In genomic region chr21:45305831-45306230, GRCh38 we compare ENCODE assay signal across 22 cellular contexts. TPM values are rescaled to one million over a fixed set of nuclear protein-coding genes. Genes with fewer than 3 reads are reported as not detected.
DNase-seq lines count a peak whose midpoint lies in the region; ATAC-seq and TF ChIP-seq lines count a peak whose summit lies in the region.
"Had no signal": no experiment of that assay in that cellular context is flagged by ENCODE, and none has a peak within 500 bp of the region (broad histone marks: within the 10 kb centered on the region; RNA-seq: fewer than 3 reads in every experiment).

No MANE protein-coding gene starts in this region.

- CTCF ChIA-PET in CD8-positive, alpha-beta T cell (lab: Charles Lee), result interaction anchor here (1.7 kb wide), 1 partner anchor 11 kb away, joined by 4 read pairs; no protein-coding TSS in a partner anchor

- TF ChIP-seq CTCF in CD8-positive, alpha-beta T cell (IDR thresholded peaks at IDR 0.05), result no peak
- no peak for TF ChIP-seq CTCF in brain (conservative IDR thresholded peaks at IDR 0.05)
- TF ChIP-seq CTCF in lower lobe of right lung (IDR thresholded peaks at IDR 0.05), result no peak

- peak overlapping the region; percentile 73 for H3K27ac ChIP-seq in CD8-positive, alpha-beta T cell (ENCODE audit: low read depth, low read length)
- no peak overlapping the region for H3K27ac ChIP-seq in lower lobe of right lung
- H3K27ac ChIP-seq: cardiac muscle cell had no signal

- no peak overlapping the region for H3K4me3 ChIP-seq in CD8-positive, alpha-beta T cell (ENCODE audit: low read depth, low read length)
- no peak overlapping the region for H3K4me3 ChIP-seq in lower lobe of right lung
- H3K4me3 ChIP-seq: cardiac muscle cell had no signal

- no peak overlapping the region for H3K27ac Mint-ChIP-seq in CD8-positive, alpha-beta T cell
- H3K27ac Mint-ChIP-seq in brain, result peak overlapping the region in 3 of 5 experiments; percentile 72 to 94 (median 78)
- H3K27ac Mint-ChIP-seq: activated CD8-positive, alpha-beta T cell treated with anti-CD3 and anti-CD28 coated beads, Interleukin-2, amount 10 ng/mL, durations not matched to agents 7 days and 5 days; activated naive CD8-positive, alpha-beta T cell; activated T-cell treated with anti-CD3 and anti-CD28 coated beads, Interleukin-2, amount 50 U/mL, for 72 hours; CD14-positive monocyte; T-helper 2 cell treated with Interferon-gamma antibody and Interleukin-4, amounts not matched to agents 5 μg/mL and 100 μg/mL, for 36 hours had no signal

- H3K4me3 Mint-ChIP-seq in CD8-positive, alpha-beta T cell, result no peak overlapping the region
- no peak overlapping the region for H3K4me3 Mint-ChIP-seq in brain
- H3K4me3 Mint-ChIP-seq: activated CD8-positive, alpha-beta T cell treated with anti-CD3 and anti-CD28 coated beads, Interleukin-2, amount 10 ng/mL, durations not matched to agents 7 days and 5 days; CD14-positive monocyte; T-helper 2 cell treated with Interferon-gamma antibody and Interleukin-4, amounts not matched to agents 5 μg/mL and 100 μg/mL, for 36 hours had no signal

- no peaks in the 10 kb centered on the region for H3K9me3 Mint-ChIP-seq in CD8-positive, alpha-beta T cell
- H3K9me3 Mint-ChIP-seq in brain, result peaks cover 0 to 8% (median 0%) of the 10 kb centered on the region in 5 experiments
- H3K9me3 Mint-ChIP-seq: activated T-cell treated with anti-CD3 and anti-CD28 coated beads, Interleukin-2, amount 50 U/mL, for 72 hours; T-helper 2 cell treated with Interferon-gamma antibody and Interleukin-4, amounts not matched to agents 5 μg/mL and 100 μg/mL, for 36 hours had no signal

- POLR2A ChIA-PET in CD8-positive, alpha-beta T cell (lab: Charles Lee), result no interaction called here

- H3K9me3 ChIP-seq in CD8-positive, alpha-beta T cell (ENCODE audit: low read length), result no peaks in the 10 kb centered on the region
- H3K9me3 ChIP-seq in lower lobe of right lung, result no peaks in the 10 kb centered on the region

- peaks cover 9% of the 10 kb centered on the region for H3K27me3 Mint-ChIP-seq in CD8-positive, alpha-beta T cell (ENCODE audit: low read depth)
- H3K27me3 Mint-ChIP-seq in brain, result peaks cover 5% of the 10 kb centered on the region
- H3K27me3 Mint-ChIP-seq: activated naive CD8-positive, alpha-beta T cell had no signal

- H3K36me3 ChIP-seq in CD8-positive, alpha-beta T cell (ENCODE audit: insufficient read depth, low read length), result no peaks in the 10 kb centered on the region
- no peaks in the 10 kb centered on the region for H3K36me3 ChIP-seq in lower lobe of right lung
- H3K36me3 ChIP-seq: cardiac muscle cell had no signal

- DNase-seq in CD8-positive, alpha-beta T cell, result no peak
- DNase-seq in lower lobe of right lung (peak; percentile 10), sciatic nerve (ENCODE audit: low spot score) (peak; percentile 48), DMS153 (lab: John Stamatoyannopoulos, UW) (no peak), NCI-H2196 treated with DMSO at 0.1 percent for 48 hours (lab: John Stamatoyannopoulos, UW; ENCODE audit: unreplicated experiment) (no peak)
- DNase-seq: activated CD4-positive, CD25-positive, alpha-beta regulatory T cell; activated CD8-positive, alpha-beta T cell treated with anti-CD3 and anti-CD28 coated beads, Interleukin-2, amount 10 ng/mL, durations not matched to agents 7 days and 5 days; activated T-cell treated with anti-CD3 and anti-CD28 coated beads, Interleukin-2, amount 50 U/mL, for 72 hours; DMS53; effector CD4-positive, alpha-beta T cell; KBM-7; NCI-H1048; NCI-H526; SIG-M5; stimulated activated CD4-positive, alpha-beta T cell treated with anti-CD3 and anti-CD28 coated beads, Interleukin-4, amount 100 ng/mL, for 24 hours had no signal

- peaks cover 45% of the 10 kb centered on the region for H3K4me1 ChIP-seq in CD8-positive, alpha-beta T cell (ENCODE audit: insufficient read depth, low read length)
- H3K4me1 ChIP-seq in lower lobe of right lung, result peaks cover 69% of the 10 kb centered on the region

- H3K36me3 Mint-ChIP-seq in CD8-positive, alpha-beta T cell, result no peaks in the 10 kb centered on the region
- no peaks in the 10 kb centered on the region for H3K36me3 Mint-ChIP-seq in brain
- H3K36me3 Mint-ChIP-seq: activated naive CD8-positive, alpha-beta T cell; CD14-positive monocyte had no signal

- intact Hi-C loops in CD8-positive, alpha-beta T cell (cut with DNase I, micrococcal nuclease), result no loop called here
- intact Hi-C loops in lower lobe of right lung (cut with DNase I) (no loop called here), sciatic nerve (cut with DNase I) (no loop called here)

- H3K4me1 Mint-ChIP-seq in CD8-positive, alpha-beta T cell (ENCODE audit: low read depth), result no peaks in the 10 kb centered on the region
- H3K4me1 Mint-ChIP-seq in brain, result peaks cover 42% of the 10 kb centered on the region

- no peak for ATAC-seq in CD8-positive, alpha-beta T cell
- ATAC-seq in lower lobe of right lung (no peak), sciatic nerve (no peak), GM19324 (IDR thresholded peaks at IDR 0.05; ENCODE audit: low FRiP score, unreplicated experiment) (no peak), GM21515 (IDR thresholded peaks at IDR 0.05; ENCODE audit: unreplicated experiment) (no peak)
- ATAC-seq: activated CD8-positive, alpha-beta T cell treated with anti-CD3 and anti-CD28 coated beads, Interleukin-2, amount 10 ng/mL, durations not matched to agents 7 days and 5 days; activated T-cell treated with anti-CD3 and anti-CD28 coated beads, Interleukin-2, amount 50 U/mL, for 72 hours had no signal

- H3K27me3 ChIP-seq in CD8-positive, alpha-beta T cell (ENCODE audit: insufficient read depth, low read length), result no peaks in the 10 kb centered on the region
- H3K27me3 ChIP-seq in lower lobe of right lung (ENCODE audit: low read depth), result no peaks in the 10 kb centered on the region
- H3K27me3 ChIP-seq: cardiac muscle cell had no signal

RNA-seq across cellular contexts. Expression of gene POFUT2, which starts 18.1 kb away (rescaled TPM):
- 10 to 100 TPM; 54.7 to 56.7 TPM for total RNA-seq in CD8-positive, alpha-beta T cell
- polyA plus RNA-seq in brain (ENCODE audit: insufficient read depth, low read depth, low replicate concordance), result 11.5 TPM
- total RNA-seq in lower lobe of right lung (29.1 TPM), sciatic nerve (44.2 TPM)

Comparison
In these comparisons a context has a peak if more than half of its experiments do, and no peak if none do; other contexts are left out.
1. DNase-seq: peak in lower lobe of right lung (single experiment) and sciatic nerve (single experiment); none in CD8-positive, alpha-beta T cell (0 of 7), DMS153 (single experiment) and NCI-H2196 treated with DMSO at 0.1 percent for 48 hours (single experiment).